Comparison of ENCODE assay signal across 16 cellular contexts in the genomic region with DNA sequence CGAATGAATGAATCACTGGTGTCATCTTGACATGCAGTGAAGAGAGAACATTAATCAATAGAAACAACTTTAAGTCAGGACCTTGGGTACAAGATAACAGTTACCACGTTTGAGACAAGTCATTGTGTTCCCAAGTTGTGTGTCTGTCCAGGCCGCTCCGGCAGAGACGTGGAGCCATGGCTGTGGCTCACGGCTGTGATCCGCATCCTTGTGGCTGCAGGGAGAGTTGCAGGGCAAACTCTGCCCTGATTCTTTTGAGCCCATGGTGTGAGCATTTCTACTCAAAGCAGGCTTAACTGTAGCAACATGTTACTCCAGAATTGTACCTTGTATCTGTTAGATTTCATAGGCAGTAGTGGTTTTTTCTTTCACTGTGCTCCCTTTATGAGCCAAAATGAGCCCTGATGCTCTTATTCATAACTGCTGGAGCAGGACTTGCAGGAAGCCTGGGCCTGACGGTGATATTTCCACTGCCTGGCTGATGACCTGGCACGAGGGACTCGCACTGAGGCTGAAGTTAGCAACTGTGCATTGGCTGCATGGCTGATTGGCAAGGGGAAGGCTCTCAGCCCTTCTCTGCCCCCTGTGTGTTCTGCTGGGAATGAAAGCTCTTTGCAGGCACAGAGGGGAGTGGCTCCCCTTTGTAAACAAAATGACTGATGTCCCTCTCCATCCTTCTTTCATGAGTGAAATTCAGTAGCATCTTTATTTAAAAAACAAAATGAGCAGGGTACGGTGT.
DNase-seq lines count a peak whose midpoint lies in the region; ATAC-seq and TF ChIP-seq lines count a peak whose summit lies in the region.
"Had no signal": no experiment of that assay in that cellular context is flagged by ENCODE, and none has a peak within 500 bp of the region (broad histone marks: within the 10 kb centered on the region; RNA-seq: fewer than 3 reads in every experiment).

No MANE protein-coding gene starts in this region.

- TF ChIP-seq CTCF in 22Rv1 (IDR thresholded peaks at IDR 0.05) (peak; percentile 19), adrenal gland (IDR thresholded peaks at IDR 0.05) (peak; percentile 16 to 54 (median 50)), liver (IDR thresholded peaks at IDR 0.05; ENCODE audit: low read depth, low read length, missing input control) (peak; percentile 19), gastrocnemius medialis (IDR thresholded peaks at IDR 0.05 in 4 of 5, conservative IDR thresholded peaks at IDR 0.05 in 1 of 5) (no peak), sigmoid colon (IDR thresholded peaks at IDR 0.05) (no peak)

- ATAC-seq in HG03280 (IDR thresholded peaks at IDR 0.05; ENCODE audit: unreplicated experiment) (no peak), gastrocnemius medialis (no peak), GM18861 (IDR thresholded peaks at IDR 0.05; ENCODE audit: unreplicated experiment) (no peak)
- ATAC-seq: naive thymus-derived CD8-positive, alpha-beta T cell had no signal

- no peaks in the 10 kb centered on the region for H3K27me3 ChIP-seq in adrenal gland
- H3K27me3 ChIP-seq in liver (ENCODE audit: control insufficient read depth in 4 of 4, insufficient read depth in 4 of 4, low read length in 3 of 4), result no peaks in the 10 kb centered on the region
- H3K27me3 ChIP-seq in gastrocnemius medialis, result peaks cover 0 to 3% (median 0%) of the 10 kb centered on the region in 3 donors
- no peaks in the 10 kb centered on the region for H3K27me3 ChIP-seq in sigmoid colon
- H3K27me3 ChIP-seq: ascending aorta had no signal

- peak; percentile 21 for DNase-seq in HEK293T (ENCODE audit: extremely low spot score)
- DNase-seq in adrenal gland, result peak; percentile 15 to 65 (median 42)
- DNase-seq in gastrocnemius medialis, result no peak
- DNase-seq in sigmoid colon, result no peak
- DNase-seq: foreskin fibroblast; MM.1S; naive thymus-derived CD8-positive, alpha-beta T cell; NCI-H2081; SIG-M5; T-helper 9 cell had no signal

- POLR2A ChIA-PET in HEK293T (lab: Yijun Ruan, JAX), result no interaction called here

- peak in 1 of 2 donors; percentile 34 for TF ChIP-seq RAD21 in liver (IDR thresholded peaks at IDR 0.05)

- in situ Hi-C loops in gastrocnemius medialis (cut with MboI; ENCODE audit: low sequenced_read_pairs in 4 of 4), result no loop called here

- H3K4me3 ChIP-seq in adrenal gland (no peak overlapping the region), liver (ENCODE audit: low read depth in 1 of 3, low read length in 3 of 3) (no peak overlapping the region), gastrocnemius medialis (no peak overlapping the region), sigmoid colon (no peak overlapping the region)
- H3K4me3 ChIP-seq: ascending aorta, lung had no signal

- H3K9ac ChIP-seq in liver (ENCODE audit: low read depth in 1 of 2, low read length in 2 of 2), result no peak overlapping the region

- 43 to 54% (median 49%) methylated on average over 11 of the region's 11 CpGs for WGBS in adrenal gland, 4 donors
- 49% methylated on average over 11 of the region's 11 CpGs for WGBS in liver
- WGBS in sigmoid colon, 2 donors, result 64 to 71% methylated on average over 11 of the region's 11 CpGs

- no peak for TF ChIP-seq EP300 in sigmoid colon (IDR thresholded peaks at IDR 0.05)

- H3K4me1 ChIP-seq in adrenal gland (replicated peaks in 1 of 2) (no peaks in the 10 kb centered on the region), liver (ENCODE audit: control insufficient read depth in 4 of 4, insufficient read depth in 4 of 4, low read length in 3 of 4) (no peaks in the 10 kb centered on the region), gastrocnemius medialis (no peaks in the 10 kb centered on the region), sigmoid colon (no peaks in the 10 kb centered on the region)
- H3K4me1 ChIP-seq: ascending aorta had no signal

- H3K9me3 ChIP-seq in adrenal gland (replicated peaks in 1 of 3) (no peaks in the 10 kb centered on the region), liver (ENCODE audit: control insufficient read depth in 4 of 4, low read length in 3 of 4) (no peaks in the 10 kb centered on the region), gastrocnemius medialis (no peaks in the 10 kb centered on the region), sigmoid colon (no peaks in the 10 kb centered on the region)
- H3K9me3 ChIP-seq: ascending aorta had no signal

- intact Hi-C loops in adrenal gland (cut with DNase I) (loop anchor here in 1 of 2 donors (10.0 kb wide), 2 partner anchors 345 to 465 kb away; a partner anchor contains a TSS), gastrocnemius medialis (cut with DNase I; ENCODE audit: low total_unique reads) (no loop called here), sigmoid colon (cut with DNase I) (no loop called here)

- no peak overlapping the region for H3K27ac ChIP-seq in 22Rv1
- H3K27ac ChIP-seq in adrenal gland, result no peak overlapping the region
- no peak overlapping the region for H3K27ac ChIP-seq in liver (ENCODE audit: low read depth in 1 of 2, low read length in 2 of 2)
- H3K27ac ChIP-seq in gastrocnemius medialis, result no peak overlapping the region
- no peak overlapping the region for H3K27ac ChIP-seq in sigmoid colon
- H3K27ac ChIP-seq: ascending aorta had no signal

- CTCF ChIA-PET in HEK293T (lab: Yijun Ruan, JAX), result no interaction called here

- TF ChIP-seq POLR2A in adrenal gland (IDR thresholded peaks at IDR 0.05), result no peak
- no peak for TF ChIP-seq POLR2A in gastrocnemius medialis (IDR thresholded peaks at IDR 0.05)
- no peak for TF ChIP-seq POLR2A in sigmoid colon (IDR thresholded peaks at IDR 0.05)

- H3K36me3 ChIP-seq in adrenal gland (replicated peaks in 1 of 2) (no peaks in the 10 kb centered on the region), liver (ENCODE audit: control insufficient read depth in 4 of 4, insufficient read depth in 3 of 4, low read depth in 1 of 4, low read length in 3 of 4) (no peaks in the 10 kb centered on the region), gastrocnemius medialis (no peaks in the 10 kb centered on the region), sigmoid colon (no peaks in the 10 kb centered on the region)
- H3K36me3 ChIP-seq: ascending aorta had no signal

TF ChIP-seq in HEK293T, 16 proteins besides CTCF, POLR2A, EP300 and RAD21:
- TF ChIP-seq HDGF (IDR thresholded peaks at IDR 0.05; ENCODE audit: borderline replicate concordance), result no peak

TF ChIP-seq in liver, 16 proteins besides CTCF, POLR2A, EP300 and RAD21:
- TF ChIP-seq JUND (IDR thresholded peaks at IDR 0.05), result no peak
- TF ChIP-seq HNF4A (conservative IDR thresholded peaks at IDR 0.05), result no peak
- TF ChIP-seq TAF1 (conservative IDR thresholded peaks at IDR 0.05), result no peak
- TF ChIP-seq SP1 (IDR thresholded peaks at IDR 0.05), result no peak
- no peak for TF ChIP-seq GABPA (IDR thresholded peaks at IDR 0.05 in 1 of 2, conservative IDR thresholded peaks at IDR 0.05 in 1 of 2)
- no peak for TF ChIP-seq FOXA1 (IDR thresholded peaks at IDR 0.05)
- TF ChIP-seq RXRA (IDR thresholded peaks at IDR 0.05), result no peak
- TF ChIP-seq YY1 (IDR thresholded peaks at IDR 0.05), result no peak
- no peak for TF ChIP-seq FOXA2 (IDR thresholded peaks at IDR 0.05)
- TF ChIP-seq EGR1 (IDR thresholded peaks at IDR 0.05; ENCODE audit: low read depth in 2 of 2), result no peak
- no peak for TF ChIP-seq NR2F2 (IDR thresholded peaks at IDR 0.05)
- TF ChIP-seq, protein P1, sequence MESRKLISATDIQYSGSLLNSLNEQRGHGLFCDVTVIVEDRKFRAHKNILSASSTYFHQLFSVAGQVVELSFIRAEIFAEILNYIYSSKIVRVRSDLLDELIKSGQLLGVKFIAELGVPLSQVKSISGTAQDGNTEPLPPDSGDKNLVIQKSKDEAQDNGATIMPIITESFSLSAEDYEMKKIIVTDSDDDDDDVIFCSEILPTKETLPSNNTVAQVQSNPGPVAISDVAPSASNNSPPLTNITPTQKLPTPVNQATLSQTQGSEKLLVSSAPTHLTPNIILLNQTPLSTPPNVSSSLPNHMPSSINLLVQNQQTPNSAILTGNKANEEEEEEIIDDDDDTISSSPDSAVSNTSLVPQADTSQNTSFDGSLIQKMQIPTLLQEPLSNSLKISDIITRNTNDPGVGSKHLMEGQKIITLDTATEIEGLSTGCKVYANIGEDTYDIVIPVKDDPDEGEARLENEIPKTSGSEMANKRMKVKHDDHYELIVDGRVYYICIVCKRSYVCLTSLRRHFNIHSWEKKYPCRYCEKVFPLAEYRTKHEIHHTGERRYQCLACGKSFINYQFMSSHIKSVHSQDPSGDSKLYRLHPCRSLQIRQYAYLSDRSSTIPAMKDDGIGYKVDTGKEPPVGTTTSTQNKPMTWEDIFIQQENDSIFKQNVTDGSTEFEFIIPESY (IDR thresholded peaks at IDR 0.05), result no peak
- TF ChIP-seq, protein P2, sequence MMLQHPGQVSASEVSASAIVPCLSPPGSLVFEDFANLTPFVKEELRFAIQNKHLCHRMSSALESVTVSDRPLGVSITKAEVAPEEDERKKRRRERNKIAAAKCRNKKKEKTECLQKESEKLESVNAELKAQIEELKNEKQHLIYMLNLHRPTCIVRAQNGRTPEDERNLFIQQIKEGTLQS (IDR thresholded peaks at IDR 0.05), result no peak
- TF ChIP-seq, protein P3, sequence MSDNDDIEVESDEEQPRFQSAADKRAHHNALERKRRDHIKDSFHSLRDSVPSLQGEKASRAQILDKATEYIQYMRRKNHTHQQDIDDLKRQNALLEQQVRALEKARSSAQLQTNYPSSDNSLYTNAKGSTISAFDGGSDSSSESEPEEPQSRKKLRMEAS (IDR thresholded peaks at IDR 0.05), result no peak
- no peak for TF ChIP-seq HNF4G (IDR thresholded peaks at IDR 0.05)

Comparison
In these comparisons a context has a peak if more than half of its experiments do, and no peak if none do; other contexts are left out.
1. CTCF ChIP-seq: peak in 22Rv1 (single experiment), adrenal gland (6 of 6) and liver (single experiment); none in gastrocnemius medialis (0 of 5) and sigmoid colon (0 of 4).
2. DNase-seq: peak in HEK293T (single experiment) and adrenal gland (7 of 7); none in gastrocnemius medialis (0 of 2) and sigmoid colon (single experiment).